ENCODE assay signal across 13 cellular contexts in the genomic region with DNA sequence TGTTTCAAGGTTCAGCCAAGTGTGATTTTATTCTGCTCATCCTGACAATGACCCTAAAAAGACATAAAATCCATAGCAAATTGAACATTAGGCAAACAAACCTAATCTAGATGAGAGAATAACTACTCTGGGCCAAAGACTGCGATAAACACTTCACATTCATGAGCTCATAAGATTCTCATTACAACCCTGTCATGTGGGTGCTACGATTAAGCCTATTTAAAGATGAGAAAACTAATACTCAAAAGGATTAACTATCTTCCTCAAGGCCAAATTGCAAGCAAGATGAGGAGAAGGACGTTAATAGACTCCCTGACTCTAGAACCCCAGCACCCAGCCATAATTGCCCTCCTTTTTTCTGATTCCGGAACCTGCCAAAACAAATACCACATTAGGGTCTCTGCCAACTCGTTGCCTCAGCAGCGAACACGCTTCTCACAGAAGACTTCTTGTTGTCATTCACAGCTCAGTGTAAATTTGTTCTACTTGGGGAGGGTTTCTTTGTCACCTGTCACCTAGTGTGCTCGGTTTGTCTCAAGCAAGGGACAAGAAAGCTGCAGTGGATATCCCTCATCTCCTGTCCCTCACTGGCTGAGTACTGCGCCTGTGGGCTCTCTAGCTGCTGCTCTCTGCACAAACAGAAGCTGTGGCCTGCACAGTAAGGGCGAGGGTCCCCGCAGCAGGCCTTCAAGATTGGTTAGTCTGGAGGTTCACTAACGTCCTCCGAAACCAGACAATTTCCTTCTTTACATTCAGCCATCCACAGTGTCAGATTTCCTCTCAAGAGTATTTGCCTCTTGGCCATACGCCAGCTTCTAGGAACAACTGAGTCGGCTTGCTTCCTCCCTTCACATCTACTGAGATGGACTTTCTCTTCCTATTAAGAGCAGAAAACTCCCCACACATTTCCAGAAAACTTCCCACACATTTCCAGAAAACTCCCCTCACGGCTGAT.
DNase-seq lines count a peak whose midpoint lies in the region; ATAC-seq, FAIRE-seq and TF ChIP-seq lines count a peak whose summit lies in the region.
"Had no signal": no experiment of that assay in that cellular context is flagged by ENCODE, and none has a peak within 500 bp of the region (broad histone marks: within the 10 kb centered on the region; RNA-seq: fewer than 3 reads in every experiment).

No MANE protein-coding gene starts in this region.

- no peaks in the 10 kb centered on the region for H3K9me3 ChIP-seq in pancreas

- no peak overlapping the region for H3K27ac ChIP-seq in pancreas
- no peak overlapping the region for H3K27ac ChIP-seq in RWPE1
- H3K27ac ChIP-seq: skin epidermis had no signal

- 32 to 34% methylated on average over 16 of the region's 16 CpGs for WGBS in pancreas, 2 donors

- intact Hi-C loops in pancreas (cut with DNase I), result no loop called here
- intact Hi-C loops in activated CD4-positive, alpha-beta T cell treated with anti-CD3 and anti-CD28 coated beads, Interleukin-2, amount 10 ng/mL, durations not matched to agents 24 days and 14 days (cut with micrococcal nuclease), result no loop called here

- no peaks in the 10 kb centered on the region for H3K36me3 Mint-ChIP-seq in activated CD4-positive, alpha-beta T cell treated with anti-CD3 and anti-CD28 coated beads, Interleukin-2, amount 10 ng/mL, durations not matched to agents 24 days and 14 days (ENCODE audit: low read depth)
- H3K36me3 Mint-ChIP-seq: activated naive CD4-positive, alpha-beta T cell treated with anti-CD3 and anti-CD28 coated beads, Interleukin-2, amount 50 U/mL, for 72 hours; stimulated activated naive B cell treated with anti-CD40 and anti-IgM and Interleukin-4, amounts not matched to agents 10 μg/mL and 1 μg/mL and 100 μg/mL, for 72 hours had no signal

- DNase-seq in DMS153 treated with DMSO at 0.1 percent for 48 hours (lab: John Stamatoyannopoulos, UW; ENCODE audit: unreplicated experiment) (peak; percentile 57), NCI-H2029 treated with DMSO at 0.1 percent for 48 hours (lab: John Stamatoyannopoulos, UW) (peak; percentile 99), cardiac fibroblast (ENCODE audit: low read depth in 2 of 2) (peak; percentile 55 to 76), pancreas (peak in 1 of 6 donors; percentile 28), RWPE1 (ENCODE audit: low spot score) (no peak), SK-N-DZ (ENCODE audit: low spot score) (no peak)
- DNase-seq in activated CD4-positive, alpha-beta T cell treated with anti-CD3 and anti-CD28 coated beads, Interleukin-2, amount 10 ng/mL, durations not matched to agents 24 days and 14 days, result no peak
- DNase-seq: H9; mesenchymal stem cell; stimulated activated naive B cell treated with anti-CD40 and anti-IgM and Interleukin-4, amounts not matched to agents 10 μg/mL and 1 μg/mL and 100 μg/mL, for 72 hours had no signal

- H3K4me3 ChIP-seq in cardiac fibroblast (replicated peaks in 1 of 2; ENCODE audit: low read depth in 2 of 2, low read length in 2 of 2), result no peak overlapping the region
- no peak overlapping the region for H3K4me3 ChIP-seq in pancreas
- H3K4me3 ChIP-seq: skin epidermis had no signal

- H3K4me1 Mint-ChIP-seq in activated CD4-positive, alpha-beta T cell treated with anti-CD3 and anti-CD28 coated beads, Interleukin-2, amount 10 ng/mL, durations not matched to agents 24 days and 14 days, result no peaks in the 10 kb centered on the region
- H3K4me1 Mint-ChIP-seq: H9 had no signal

- ATAC-seq in pancreas (peak in 3 of 4 donors; percentile 63 to 78 (median 70)), GM18873 (IDR thresholded peaks at IDR 0.05; ENCODE audit: low FRiP score, unreplicated experiment) (no peak)
- ATAC-seq: activated naive CD4-positive, alpha-beta T cell treated with anti-CD3 and anti-CD28 coated beads, Interleukin-2, amount 50 U/mL, for 72 hours; stimulated activated naive B cell treated with anti-CD40 and anti-IgM and Interleukin-4, amounts not matched to agents 10 μg/mL and 1 μg/mL and 100 μg/mL, for 72 hours had no signal

- H3K9me3 Mint-ChIP-seq in activated CD4-positive, alpha-beta T cell treated with anti-CD3 and anti-CD28 coated beads, Interleukin-2, amount 10 ng/mL, durations not matched to agents 24 days and 14 days, result no peaks in the 10 kb centered on the region
- H3K9me3 Mint-ChIP-seq: activated naive CD4-positive, alpha-beta T cell treated with anti-CD3 and anti-CD28 coated beads, Interleukin-2, amount 50 U/mL, for 72 hours; H9 had no signal

- no peaks in the 10 kb centered on the region for H3K36me3 ChIP-seq in pancreas

- no peak for FAIRE-seq in pancreas (lab: Jason Lieb, UNC)

- CTCF ChIA-PET in RWPE1 (lab: Yijun Ruan, JAX), result no interaction called here

- no peaks in the 10 kb centered on the region for H3K27me3 ChIP-seq in pancreas

- no peaks in the 10 kb centered on the region for H3K27me3 Mint-ChIP-seq in activated CD4-positive, alpha-beta T cell treated with anti-CD3 and anti-CD28 coated beads, Interleukin-2, amount 10 ng/mL, durations not matched to agents 24 days and 14 days
- H3K27me3 Mint-ChIP-seq: stimulated activated naive B cell treated with anti-CD40 and anti-IgM and Interleukin-4, amounts not matched to agents 10 μg/mL and 1 μg/mL and 100 μg/mL, for 72 hours had no signal

- no peak overlapping the region for H3K4me3 Mint-ChIP-seq in activated CD4-positive, alpha-beta T cell treated with anti-CD3 and anti-CD28 coated beads, Interleukin-2, amount 10 ng/mL, durations not matched to agents 24 days and 14 days
- H3K4me3 Mint-ChIP-seq: H9; stimulated activated naive B cell treated with anti-CD40 and anti-IgM and Interleukin-4, amounts not matched to agents 10 μg/mL and 1 μg/mL and 100 μg/mL, for 72 hours had no signal

- POLR2A ChIA-PET in RWPE1 (lab: Yijun Ruan, JAX; ENCODE audit: low non-redundant PET), result no interaction called here

- no peak overlapping the region for H3K27ac Mint-ChIP-seq in activated CD4-positive, alpha-beta T cell treated with anti-CD3 and anti-CD28 coated beads, Interleukin-2, amount 10 ng/mL, durations not matched to agents 24 days and 14 days
- H3K27ac Mint-ChIP-seq: activated naive CD4-positive, alpha-beta T cell treated with anti-CD3 and anti-CD28 coated beads, Interleukin-2, amount 50 U/mL, for 72 hours; H9; stimulated activated naive B cell treated with anti-CD40 and anti-IgM and Interleukin-4, amounts not matched to agents 10 μg/mL and 1 μg/mL and 100 μg/mL, for 72 hours had no signal

- H3K4me1 ChIP-seq in pancreas, result peaks cover 0 to 2% (median 0%) of the 10 kb centered on the region in 3 donors

- TF ChIP-seq CTCF in cardiac fibroblast (IDR thresholded peaks at IDR 0.05; ENCODE audit: low read depth, low read length) (no peak), pancreas (IDR thresholded peaks at IDR 0.05) (no peak), RWPE1 (conservative IDR thresholded peaks at IDR 0.05; ENCODE audit: low read depth) (no peak)

Comparison
In these comparisons a context has a peak if more than half of its experiments do, and no peak if none do; other contexts are left out.
1. DNase-seq: peak in DMS153 treated with DMSO at 0.1 percent for 48 hours (single experiment), NCI-H2029 treated with DMSO at 0.1 percent for 48 hours (single experiment) and cardiac fibroblast (2 of 2); none in RWPE1 (single experiment), activated CD4-positive, alpha-beta T cell treated with anti-CD3 and anti-CD28 coated beads, Interleukin-2, amount 10 ng/mL, durations not matched to agents 24 days and 14 days (single experiment) and SK-N-DZ (single experiment).